21 cellular contexts compared by ENCODE assay signal in the genomic region with DNA sequence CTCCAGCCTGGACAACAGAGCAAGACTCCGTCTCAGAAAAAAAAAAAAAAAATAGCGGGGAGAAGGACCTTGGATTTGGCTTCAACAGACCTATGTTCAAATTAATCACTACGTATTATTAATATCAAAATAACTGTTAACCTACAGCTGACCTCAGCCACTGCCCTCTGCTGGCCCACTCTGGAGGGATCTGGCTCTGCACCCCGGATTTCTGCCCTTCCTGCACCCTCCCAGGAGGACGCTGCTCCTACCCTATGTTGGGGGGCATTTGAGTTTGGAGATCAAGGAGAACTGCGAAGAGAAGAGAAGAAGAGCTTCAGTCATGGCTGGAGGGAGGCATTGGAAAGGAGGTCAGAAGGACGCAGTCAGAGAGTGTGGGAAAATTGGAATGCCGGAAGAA.
DNase-seq lines count a peak whose midpoint lies in the region; ATAC-seq, FAIRE-seq and TF ChIP-seq lines count a peak whose summit lies in the region.
"Had no signal": no experiment of that assay in that cellular context is flagged by ENCODE, and none has a peak within 500 bp of the region (broad histone marks: within the 10 kb centered on the region; RNA-seq: fewer than 3 reads in every experiment).

No MANE protein-coding gene starts in this region.

- no peaks in the 10 kb centered on the region for H3K36me3 Mint-ChIP-seq in endodermal cell (ENCODE audit: low read depth)

- H3K4me3 ChIP-seq in Karpas-422 (ENCODE audit: low read length) (no peak overlapping the region), endodermal cell (ENCODE audit: low read length) (no peak overlapping the region), psoas muscle (no peak overlapping the region), smooth muscle cell (no peak overlapping the region), pancreas (no peak overlapping the region), gastroesophageal sphincter (no peak overlapping the region)

- TF ChIP-seq EP300 in gastroesophageal sphincter (IDR thresholded peaks at IDR 0.05): no peak

- peak; percentile 3 for TF ChIP-seq CTCF in GM10248 (IDR thresholded peaks at IDR 0.05; ENCODE audit: control extremely low read depth, extremely low read depth, low read depth, missing control alignments)
- TF ChIP-seq CTCF in endodermal cell (conservative IDR thresholded peaks at IDR 0.05): peak; percentile 53
- TF ChIP-seq CTCF in psoas muscle (IDR thresholded peaks at IDR 0.05): peak; percentile 15
- TF ChIP-seq CTCF in smooth muscle cell (IDR thresholded peaks at IDR 0.05; ENCODE audit: borderline replicate concordance, insufficient read depth, poor library complexity, severe bottlenecking): no peak
- TF ChIP-seq CTCF in pancreas (IDR thresholded peaks at IDR 0.05): no peak
- no peak for TF ChIP-seq CTCF in gastroesophageal sphincter (IDR thresholded peaks at IDR 0.05)

- no peak for ATAC-seq in psoas muscle
- no peak for ATAC-seq in pancreas
- no peak for ATAC-seq in left lobe of liver
- no peak for ATAC-seq in gastroesophageal sphincter
- ATAC-seq: activated CD4-positive, alpha-beta T cell treated with anti-CD3 and anti-CD28 coated beads for 36 hours had no signal

- H3K4me2 ChIP-seq in Karpas-422 (ENCODE audit: low read depth, low read length, poor library complexity, severe bottlenecking): no peak overlapping the region
- H3K4me2 ChIP-seq in smooth muscle cell: no peak overlapping the region

- H3K4me3 Mint-ChIP-seq in endodermal cell: no peak overlapping the region
- H3K4me3 Mint-ChIP-seq: activated CD4-positive, alpha-beta T cell treated with anti-CD3 and anti-CD28 coated beads for 36 hours; CD4-positive, alpha-beta T cell; T-helper 2 cell treated with Interferon-gamma antibody and Interleukin-4, amounts not matched to agents 5 μg/mL and 100 μg/mL, for 36 hours had no signal

- CTCF ChIA-PET in GM10248 (lab: Yijun Ruan, JAX): no interaction called here

- no peaks in the 10 kb centered on the region for H3K4me1 ChIP-seq in Karpas-422 (ENCODE audit: low read length)
- H3K4me1 ChIP-seq in endodermal cell (ENCODE audit: control insufficient read depth, insufficient read depth, low read length): no peaks in the 10 kb centered on the region
- peaks cover 37% of the 10 kb centered on the region for H3K4me1 ChIP-seq in psoas muscle
- peaks cover 9% of the 10 kb centered on the region for H3K4me1 ChIP-seq in smooth muscle cell (ENCODE audit: low read depth)
- peaks cover 0 to 5% (median 0%) of the 10 kb centered on the region in 3 donors for H3K4me1 ChIP-seq in pancreas
- no peaks in the 10 kb centered on the region for H3K4me1 ChIP-seq in gastroesophageal sphincter

- no peaks in the 10 kb centered on the region for H3K27me3 ChIP-seq in Karpas-422 (ENCODE audit: low read length)
- H3K27me3 ChIP-seq in endodermal cell (ENCODE audit: control insufficient read depth, insufficient read depth, low read length, poor library complexity, severe bottlenecking): no peaks in the 10 kb centered on the region
- no peaks in the 10 kb centered on the region for H3K27me3 ChIP-seq in psoas muscle (ENCODE audit: insufficient read depth in 3 of 3, low read length in 2 of 3)
- H3K27me3 ChIP-seq in smooth muscle cell (ENCODE audit: low read depth): no peaks in the 10 kb centered on the region
- no peaks in the 10 kb centered on the region for H3K27me3 ChIP-seq in pancreas
- H3K27me3 ChIP-seq in gastroesophageal sphincter: peaks cover 8% of the 10 kb centered on the region

- H4K20me1 ChIP-seq in Karpas-422 (ENCODE audit: insufficient read depth, low read depth, low read length) (no peaks in the 10 kb centered on the region), smooth muscle cell (ENCODE audit: low read depth) (no peaks in the 10 kb centered on the region)

- peaks cover 9% of the 10 kb centered on the region for H3K9me3 Mint-ChIP-seq in endodermal cell
- H3K9me3 Mint-ChIP-seq: CD4-positive, alpha-beta T cell; T-helper 2 cell treated with Interferon-gamma antibody and Interleukin-4, amounts not matched to agents 5 μg/mL and 100 μg/mL, for 36 hours had no signal

- peaks cover 4% of the 10 kb centered on the region for H3K4me1 Mint-ChIP-seq in endodermal cell
- H3K4me1 Mint-ChIP-seq: activated CD4-positive, alpha-beta T cell treated with anti-CD3 and anti-CD28 coated beads for 36 hours had no signal

- H3K79me2 ChIP-seq in Karpas-422 (ENCODE audit: low read length) (no peaks in the 10 kb centered on the region), smooth muscle cell (ENCODE audit: low read depth) (no peaks in the 10 kb centered on the region)

- H3K27me3 Mint-ChIP-seq in endodermal cell (ENCODE audit: insufficient read depth): peaks cover 2% of the 10 kb centered on the region
- H3K27me3 Mint-ChIP-seq: CD4-positive, alpha-beta T cell had no signal

- H3K27ac Mint-ChIP-seq in endodermal cell: no peak overlapping the region
- H3K27ac Mint-ChIP-seq: activated CD4-positive, alpha-beta T cell treated with anti-CD3 and anti-CD28 coated beads for 36 hours; CD4-positive, alpha-beta T cell; T-helper 2 cell treated with Interferon-gamma antibody and Interleukin-4, amounts not matched to agents 5 μg/mL and 100 μg/mL, for 36 hours had no signal

- DNase-seq in GM10248 (ENCODE audit: extremely low spot score): no peak
- peak; percentile 44 for DNase-seq in Karpas-422
- no peak for DNase-seq in endodermal cell
- no peak for DNase-seq in psoas muscle
- no peak for DNase-seq in smooth muscle cell (lab: John Stamatoyannopoulos, UW; ENCODE audit: unreplicated experiment)
- no peak for DNase-seq in pancreas
- no peak for DNase-seq in left lobe of liver (ENCODE audit: low spot score)
- DNase-seq: activated CD4-positive, alpha-beta T cell treated with anti-CD3 and anti-CD28 coated beads for 36 hours; activated CD8-positive, alpha-beta memory T cell treated with anti-CD3 and anti-CD28 coated beads, Interleukin-2, amount 50 U/mL, for 4 hours; activated naive CD4-positive, alpha-beta T cell; CD4-positive, alpha-beta T cell; DMS79 treated with DMSO at 0.1 percent for 48 hours; erythroblast; NCI-H1694; NK-92 treated with Interleukin-12 subunit alpha and Interleukin-12 subunit beta, amount 100 ng/mL, for 24 hours; SHP77; stimulated activated naive CD4-positive, alpha-beta T cell treated with Interleukin-2 at 50 U/mL for 16 hours; trophoblast cell had no signal

- H3K9ac ChIP-seq in Karpas-422 (ENCODE audit: low read length) (no peak overlapping the region), endodermal cell (ENCODE audit: extremely low read depth, low read length, poor library complexity, severe bottlenecking) (no peak overlapping the region), smooth muscle cell (ENCODE audit: low read depth) (no peak overlapping the region)

- WGBS in endodermal cell (ENCODE audit: insufficient coverage in 1 of 2, insufficient read length in 1 of 2), 2 experiments: 91 to 94% methylated on average over 3 to 8 of the region's 8 CpGs
- 63 to 76% (median 68%) methylated on average over 8 of the region's 8 CpGs for WGBS in psoas muscle, 3 donors
- WGBS in smooth muscle cell (ENCODE audit: low lambda C conversion rate): 94% methylated on average over 8 of the region's 8 CpGs
- WGBS in pancreas, 2 donors: 64 to 72% methylated on average over 8 of the region's 8 CpGs
- 87 to 93% methylated on average over 3 to 8 of the region's 8 CpGs for WGBS in gastroesophageal sphincter (ENCODE audit: low coverage in 1 of 2), 2 donors

- no peaks in the 10 kb centered on the region for H3F3A ChIP-seq in smooth muscle cell (ENCODE audit: low read depth)

- TF ChIP-seq POLR2A in gastroesophageal sphincter (IDR thresholded peaks at IDR 0.05): no peak

- intact Hi-C loops in psoas muscle (cut with DNase I) (loop anchor here (5.0 to 10.0 kb wide), 3 partner anchors 99 to 179 kb away; no protein-coding TSS in a partner anchor), pancreas (cut with DNase I) (no loop called here)

- H3K36me3 ChIP-seq in Karpas-422 (ENCODE audit: insufficient read depth, low read length): no peaks in the 10 kb centered on the region
- H3K36me3 ChIP-seq in endodermal cell (ENCODE audit: control insufficient read depth, insufficient read depth, low read length): no peaks in the 10 kb centered on the region
- H3K36me3 ChIP-seq in psoas muscle (ENCODE audit: insufficient read depth in 1 of 2, low read depth in 1 of 2): no peaks in the 10 kb centered on the region
- no peaks in the 10 kb centered on the region for H3K36me3 ChIP-seq in smooth muscle cell (ENCODE audit: low read depth)
- H3K36me3 ChIP-seq in pancreas: no peaks in the 10 kb centered on the region
- H3K36me3 ChIP-seq in gastroesophageal sphincter: no peaks in the 10 kb centered on the region

- no peak for FAIRE-seq in pancreas (lab: Jason Lieb, UNC)
- FAIRE-seq: astrocyte had no signal

- POLR2A ChIA-PET in GM10248 (lab: Yijun Ruan, JAX): no interaction called here

- no peaks in the 10 kb centered on the region for H3K9me2 ChIP-seq in Karpas-422 (replicated peaks; ENCODE audit: insufficient read depth, low read length)

- H3K27ac ChIP-seq in Karpas-422 (ENCODE audit: low read length) (no peak overlapping the region), endodermal cell (ENCODE audit: low read depth, low read length) (peak overlapping the region; percentile 98), psoas muscle (peak overlapping the region; percentile 97), smooth muscle cell (ENCODE audit: low read depth) (no peak overlapping the region), pancreas (no peak overlapping the region), gastroesophageal sphincter (no peak overlapping the region)

- no peak overlapping the region for H2AFZ ChIP-seq in Karpas-422 (ENCODE audit: low read length)
- no peak overlapping the region for H2AFZ ChIP-seq in smooth muscle cell (ENCODE audit: low read depth)

- H3K9me3 ChIP-seq in Karpas-422 (ENCODE audit: low read length): no peaks in the 10 kb centered on the region
- no peaks in the 10 kb centered on the region for H3K9me3 ChIP-seq in endodermal cell (ENCODE audit: control insufficient read depth, low read length)
- no peaks in the 10 kb centered on the region for H3K9me3 ChIP-seq in psoas muscle
- H3K9me3 ChIP-seq in smooth muscle cell (replicated peaks; ENCODE audit: low read depth): no peaks in the 10 kb centered on the region
- no peaks in the 10 kb centered on the region for H3K9me3 ChIP-seq in pancreas
- no peaks in the 10 kb centered on the region for H3K9me3 ChIP-seq in gastroesophageal sphincter

Comparison
In these comparisons a context has a peak if more than half of its experiments do, and no peak if none do; other contexts are left out.
1. CTCF ChIP-seq: peak in GM10248 (single experiment), endodermal cell (single experiment) and psoas muscle (single experiment); none in smooth muscle cell (single experiment), pancreas (0 of 4) and gastroesophageal sphincter (0 of 4).
2. H3K27ac ChIP-seq: peak in endodermal cell (single experiment) and psoas muscle (single experiment); none in Karpas-422 (single experiment), smooth muscle cell (single experiment), pancreas (0 of 4) and gastroesophageal sphincter (0 of 4).
3. intact Hi-C loops: an anchor here in psoas muscle (5.0 to 10.0 kb wide); none called in pancreas.